Comparison of ENCODE assay signal across 8 cellular contexts in genomic region chr17:78873519-78874340, GRCh38. TPM values are rescaled to one million over a fixed set of nuclear protein-coding genes. Genes with fewer than 3 reads are reported as not detected.
A peak's percentile ranks its signal among the peaks of the same experiment; 100 is the strongest.
DNase-seq lines count a peak whose midpoint lies in the region; ATAC-seq and TF ChIP-seq lines count a peak whose summit lies in the region.

No MANE protein-coding gene starts in this region.

- H3K36me3 Mint-ChIP-seq in type B pancreatic cell: peaks cover 15% of the 10 kb centered on the region

- no peaks in the 10 kb centered on the region for H3K79me2 ChIP-seq in OCI-LY7 (ENCODE audit: insufficient read depth, low read depth, low read length)

- TF ChIP-seq CTCF in body of pancreas (IDR thresholded peaks at IDR 0.05): no peak
- TF ChIP-seq CTCF in type B pancreatic cell (conservative IDR thresholded peaks at IDR 0.05): no peak
- no peak for TF ChIP-seq CTCF in OCI-LY7 (conservative IDR thresholded peaks at IDR 0.05; ENCODE audit: low read length)

- ATAC-seq in body of pancreas: peak; percentile 78
- ATAC-seq in stimulated activated naive CD8-positive, alpha-beta T cell treated with anti-CD3 and anti-CD28 coated beads, Interleukin-15, amount 100 ng/mL, for 72 hours: no peak

- intact Hi-C loops in body of pancreas (cut with DNase I): no loop called here
- intact Hi-C loops in OCI-LY7 (cut with micrococcal nuclease; ENCODE audit: unreplicated experiment): no loop called here

- H3K27me3 ChIP-seq in body of pancreas: no peaks in the 10 kb centered on the region
- H3K27me3 ChIP-seq in layer of hippocampus (ENCODE audit: control insufficient read depth, insufficient read depth, low read length): no peaks in the 10 kb centered on the region

- H3K4me3 ChIP-seq in body of pancreas (no peak overlapping the region), OCI-LY7 (ENCODE audit: low read depth, low read length, poor library complexity, severe bottlenecking) (no peak overlapping the region)

- no peaks in the 10 kb centered on the region for H4K20me1 ChIP-seq in OCI-LY7 (ENCODE audit: insufficient read depth, low read length)

- H3K36me3 ChIP-seq in body of pancreas (replicated peaks in 1 of 2; ENCODE audit: insufficient read depth in 1 of 2, low read depth in 2 of 2) (peaks cover 0 to 7% of the 10 kb centered on the region in 2 donors), OCI-LY7 (ENCODE audit: insufficient read depth, low read length) (no peaks in the 10 kb centered on the region)

- H3K4me3 Mint-ChIP-seq in type B pancreatic cell: no peak overlapping the region
- H3K4me3 Mint-ChIP-seq in stimulated activated naive CD8-positive, alpha-beta T cell treated with anti-CD3 and anti-CD28 coated beads, Interleukin-15, amount 100 ng/mL, for 72 hours: no peak overlapping the region

- no peaks in the 10 kb centered on the region for H3K9me2 ChIP-seq in OCI-LY7 (ENCODE audit: insufficient read depth, low read length)

- H3K9me3 ChIP-seq in body of pancreas: no peaks in the 10 kb centered on the region
- no peaks in the 10 kb centered on the region for H3K9me3 ChIP-seq in OCI-LY7 (ENCODE audit: low read length)

- CTCF ChIA-PET in OCI-LY7 (lab: Charles Lee; ENCODE audit: unreplicated experiment): no interaction called here

- H3K4me2 ChIP-seq in OCI-LY7 (ENCODE audit: low read length): no peak overlapping the region

- TF ChIP-seq POLR2A in body of pancreas (IDR thresholded peaks at IDR 0.05): no peak

- H3K9me3 Mint-ChIP-seq in type B pancreatic cell: no peaks in the 10 kb centered on the region
- no peaks in the 10 kb centered on the region for H3K9me3 Mint-ChIP-seq in stimulated activated naive CD8-positive, alpha-beta T cell treated with anti-CD3 and anti-CD28 coated beads, Interleukin-15, amount 100 ng/mL, for 72 hours

- no peaks in the 10 kb centered on the region for H3K27me3 Mint-ChIP-seq in type B pancreatic cell
- H3K27me3 Mint-ChIP-seq in stimulated activated naive CD8-positive, alpha-beta T cell treated with anti-CD3 and anti-CD28 coated beads, Interleukin-15, amount 100 ng/mL, for 72 hours: no peaks in the 10 kb centered on the region

- DNase-seq in NCI-H345 (lab: John Stamatoyannopoulos, UW) (peak; percentile 61), NCI-H345 treated with DMSO at 0.1 percent for 48 hours (lab: John Stamatoyannopoulos, UW; ENCODE audit: unreplicated experiment) (no peak), body of pancreas (peak; percentile 84 to 94 (median 92)), type B pancreatic cell (ENCODE audit: extremely low spot score, unreplicated experiment) (no peak), OCI-LY7 (ENCODE audit: low spot score) (no peak)
- no peak for DNase-seq in activated naive CD4-positive, alpha-beta T cell treated with Interleukin-2 at 50 U/mL for 16 hours
- no peak for DNase-seq in stimulated activated naive CD8-positive, alpha-beta T cell treated with anti-CD3 and anti-CD28 coated beads, Interleukin-15, amount 100 ng/mL, for 72 hours

- H3K4me1 Mint-ChIP-seq in type B pancreatic cell (ENCODE audit: unreplicated experiment): peaks cover 28% of the 10 kb centered on the region
- peaks cover 14% of the 10 kb centered on the region for H3K4me1 Mint-ChIP-seq in stimulated activated naive CD8-positive, alpha-beta T cell treated with anti-CD3 and anti-CD28 coated beads, Interleukin-15, amount 100 ng/mL, for 72 hours

- H3K27ac ChIP-seq in body of pancreas (peak overlapping the region; percentile 61 to 75 (median 66)), layer of hippocampus (ENCODE audit: low read depth, low read length) (peak overlapping the region; percentile 86), OCI-LY7 (ENCODE audit: low read depth, low read length, poor library complexity, severe bottlenecking) (no peak overlapping the region)

- POLR2A ChIA-PET in OCI-LY7 (lab: Charles Lee): interaction anchor here (1.3 kb wide), 1 partner anchor 17 kb away, joined by 5 read pairs; no protein-coding TSS in a partner anchor

- H3K4me1 ChIP-seq in body of pancreas (peaks cover 47% of the 10 kb centered on the region), OCI-LY7 (ENCODE audit: insufficient read depth, low read length, poor library complexity, severe bottlenecking) (no peaks in the 10 kb centered on the region)

- 63 to 64% methylated on average over 12 to 21 of the region's 21 CpGs for WGBS in body of pancreas, 2 donors

- peak overlapping the region; percentile 94 for H3K27ac Mint-ChIP-seq in type B pancreatic cell
- H3K27ac Mint-ChIP-seq in stimulated activated naive CD8-positive, alpha-beta T cell treated with anti-CD3 and anti-CD28 coated beads, Interleukin-15, amount 100 ng/mL, for 72 hours: no peak overlapping the region

- no TSS peak for BruUV-seq in OCI-LY7 (replicated peaks; lab: Mats Ljungman, UMichigan)

- H2AFZ ChIP-seq in OCI-LY7 (ENCODE audit: low read length): no peak overlapping the region

RNA-seq across cellular contexts. Expression of gene CEP295NL, which starts 29.3 kb away (rescaled TPM):
- total RNA-seq in body of pancreas (1 to 10 TPM; 1.3 to 3.1 TPM), type B pancreatic cell (ENCODE audit: low replicate concordance) (3.8 and 4.4 TPM in 2 replicates), OCI-LY7 (2022) (not detected in 2 replicates)
- not detected in 2 replicates for total RNA-seq in OCI-LY7 (2014; rRNA removed; shearing (Covaris generic))

RNA-seq across cellular contexts. Expression of gene USP36, which starts 33.1 kb away (rescaled TPM):
- total RNA-seq in body of pancreas (10 to 100 TPM; 28.5 to 55.4 TPM), type B pancreatic cell (ENCODE audit: low replicate concordance) (53.4 and 58.6 TPM in 2 replicates), OCI-LY7 (2022) (113 and 144 TPM in 2 replicates)
- 46.6 and 47.2 TPM in 2 replicates for total RNA-seq in OCI-LY7 (2014; rRNA removed; shearing (Covaris generic))

RNA-seq across cellular contexts. Expression of gene TIMP2, which starts 51.5 kb away (rescaled TPM):
- total RNA-seq in body of pancreas (10 to 100 TPM; 50.1 to 53.7 TPM), type B pancreatic cell (ENCODE audit: low replicate concordance) (125 and 192 TPM in 2 replicates), OCI-LY7 (2022) (not detected in 2 replicates)
- 0.54 and 0.57 TPM in 2 replicates for total RNA-seq in OCI-LY7 (2014; rRNA removed; shearing (Covaris generic))

Comparison
In these comparisons a context has a peak if more than half of its experiments do, and no peak if none do; other contexts are left out.
1. DNase-seq: peak in NCI-H345 (single experiment) and body of pancreas (4 of 4); none in NCI-H345 treated with DMSO at 0.1 percent for 48 hours (single experiment), type B pancreatic cell (single experiment), OCI-LY7 (single experiment), activated naive CD4-positive, alpha-beta T cell treated with Interleukin-2 at 50 U/mL for 16 hours (single experiment) and stimulated activated naive CD8-positive, alpha-beta T cell treated with anti-CD3 and anti-CD28 coated beads, Interleukin-15, amount 100 ng/mL, for 72 hours (0 of 2).
2. RNA of gene TIMP2, which starts 51.5 kb away (total RNA-seq): 125 to 192 TPM in type B pancreatic cell and 50.1 to 53.7 TPM in body of pancreas; 0.54 to 0.57 TPM in OCI-LY7; every median in the first group is over 10 times any median in the second.